In genomic region chr6:3356824-3357420, GRCh38 we compare ENCODE assay signal across 8 cellular contexts.
DNase-seq lines count a peak whose midpoint lies in the region; ATAC-seq lines count a peak whose summit lies in the region.

No MANE protein-coding gene starts in this region.

- peak overlapping the region; percentile 96 for H3K27ac ChIP-seq in cingulate gyrus (ENCODE audit: low read depth, low read length)
- H3K27ac ChIP-seq in muscle layer of duodenum (ENCODE audit: low read length), result peak overlapping the region; percentile 82

- H3K9me3 Mint-ChIP-seq in stimulated activated naive CD8-positive, alpha-beta T cell treated with anti-CD3 and anti-CD28 coated beads, Interleukin-15, Interleukin-2, amounts not matched to agents 100 ng/mL and 50 ng/mL, for 24 hours, result no peaks in the 10 kb centered on the region

- H3K9me3 ChIP-seq in muscle layer of duodenum (ENCODE audit: control insufficient read depth in 1 of 2, low read length in 2 of 2), result no peaks in the 10 kb centered on the region

- peak overlapping the region; percentile 75 for H3K4me3 Mint-ChIP-seq in stimulated activated naive CD8-positive, alpha-beta T cell treated with anti-CD3 and anti-CD28 coated beads, Interleukin-15, Interleukin-2, amounts not matched to agents 100 ng/mL and 50 ng/mL, for 24 hours

- peak overlapping the region; percentile 48 for H3K4me3 ChIP-seq in muscle layer of duodenum (ENCODE audit: low read depth in 1 of 2, low read length in 2 of 2)

- no peaks in the 10 kb centered on the region for H3K36me3 ChIP-seq in muscle layer of duodenum (ENCODE audit: control insufficient read depth in 1 of 2, insufficient read depth in 2 of 2, low read length in 2 of 2)

- peaks cover 21% of the 10 kb centered on the region for H3K4me1 Mint-ChIP-seq in stimulated activated naive CD8-positive, alpha-beta T cell treated with anti-CD3 and anti-CD28 coated beads, Interleukin-15, Interleukin-2, amounts not matched to agents 100 ng/mL and 50 ng/mL, for 24 hours (ENCODE audit: low read depth)

- H3K4me1 ChIP-seq in muscle layer of duodenum (ENCODE audit: control insufficient read depth in 1 of 2, insufficient read depth in 2 of 2, low read length in 2 of 2), result peaks cover 13 to 25% of the 10 kb centered on the region in 2 donors

- DNase-seq in stimulated activated naive CD8-positive, alpha-beta T cell treated with anti-CD3 and anti-CD28 coated beads, Interleukin-15, Interleukin-2, amounts not matched to agents 100 U/mL and 50 U/mL, for 24 hours, result no peak
- DNase-seq in NCI-H2196 treated with DMSO at 0.1 percent for 48 hours (lab: John Stamatoyannopoulos, UW; ENCODE audit: unreplicated experiment), result no peak
- DNase-seq in pons (ENCODE audit: low spot score), result no peak
- no peak for DNase-seq in NCI-H1048 (lab: John Stamatoyannopoulos, UW)

- H3K36me3 Mint-ChIP-seq in stimulated activated naive CD8-positive, alpha-beta T cell treated with anti-CD3 and anti-CD28 coated beads, Interleukin-15, Interleukin-2, amounts not matched to agents 100 ng/mL and 50 ng/mL, for 24 hours (ENCODE audit: low read depth), result no peaks in the 10 kb centered on the region

- H3K27me3 Mint-ChIP-seq in stimulated activated naive CD8-positive, alpha-beta T cell treated with anti-CD3 and anti-CD28 coated beads, Interleukin-15, Interleukin-2, amounts not matched to agents 100 ng/mL and 50 ng/mL, for 24 hours, result no peaks in the 10 kb centered on the region

- ATAC-seq in stimulated activated naive CD8-positive, alpha-beta T cell treated with anti-CD3 and anti-CD28 coated beads, Interleukin-15, Interleukin-2, amounts not matched to agents 100 U/mL and 50 U/mL, for 24 hours, result no peak
- ATAC-seq in GM21619 (IDR thresholded peaks at IDR 0.05; ENCODE audit: unreplicated experiment), result no peak

- no peaks in the 10 kb centered on the region for H3K27me3 ChIP-seq in muscle layer of duodenum (ENCODE audit: low read depth, low read length)

- peak overlapping the region; percentile 1 for H3K27ac Mint-ChIP-seq in stimulated activated naive CD8-positive, alpha-beta T cell treated with anti-CD3 and anti-CD28 coated beads, Interleukin-15, Interleukin-2, amounts not matched to agents 100 ng/mL and 50 ng/mL, for 24 hours
